Comparison of ENCODE assay signal across 36 cellular contexts in the genomic region with DNA sequence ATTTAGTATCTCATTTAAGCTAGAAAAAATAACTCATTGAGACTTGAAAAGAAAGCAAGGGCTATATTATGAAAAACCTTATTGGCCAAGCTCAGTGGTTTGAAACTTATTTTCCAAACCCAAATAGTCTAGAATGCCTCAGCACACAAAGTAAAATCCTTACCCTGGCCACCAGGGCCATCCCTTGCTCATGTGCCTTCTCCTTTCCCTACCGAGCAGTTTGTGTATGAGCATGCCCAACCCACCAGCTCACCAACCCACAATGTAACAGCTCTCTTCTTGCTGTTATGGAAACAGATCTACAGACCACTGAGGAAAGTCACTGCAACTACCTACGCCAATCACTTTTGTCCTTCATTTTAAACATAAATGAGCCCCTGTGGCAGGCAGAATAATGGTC.
"Had no signal": no experiment of that assay in that cellular context is flagged by ENCODE, and none has a peak within 500 bp of the region (broad histone marks: within the 10 kb centered on the region; RNA-seq: fewer than 3 reads in every experiment).

No MANE protein-coding gene starts in this region.

- H3K4me3 Mint-ChIP-seq: activated CD4-positive, alpha-beta memory T cell treated with anti-CD3 and anti-CD28 coated beads for 36 hours; activated CD4-positive, alpha-beta T cell treated with anti-CD3 and anti-CD28 coated beads for 36 hours; activated CD4-positive, alpha-beta T cell treated with anti-CD3 and anti-CD28 coated beads, Interleukin-2, amount 10 ng/mL, durations not matched to agents 24 days and 14 days; activated CD8-positive, alpha-beta memory T cell treated with anti-CD3 and anti-CD28 coated beads, Interleukin-2, amount 10 ng/mL, durations not matched to agents 7 days and 5 days; activated CD8-positive, alpha-beta T cell treated with anti-CD3 and anti-CD28 coated beads, Interleukin-2, amount 10 ng/mL, durations not matched to agents 7 days and 5 days; activated naive CD4-positive, alpha-beta T cell treated with anti-CD3 and anti-CD28 coated beads for 36 hours; activated naive CD4-positive, alpha-beta T cell treated with anti-CD3 and anti-CD28 coated beads, Interleukin-2, amount 50 U/mL, for 24 hours; activated naive CD8-positive, alpha-beta T cell treated with anti-CD3 and anti-CD28 coated beads, Interleukin-2, amount 10 ng/mL, durations not matched to agents 7 days and 5 days; activated T-helper 1 cell treated with anti-CD3 and anti-CD28 coated beads, Interleukin-12 subunit alpha, Interleukin-12 subunit beta, Interleukin-2, Interleukin-4 antibody, amounts not matched to agents 30 ng/mL and 10 ng/mL and 1 ng/mL, durations not matched to agents 14 hours and 24 hours and 36 hours; brain; dendritic cell treated with granulocyte-macrophage colony-stimulating factor and Interleukin-4, amounts not matched to agents 40 ng/mL and 50 ng/mL, for 4 days; T-helper 1 cell treated with Interleukin-12 subunit alpha and Interleukin-12 subunit beta and Interleukin-4 antibody, amounts not matched to agents 30 μg/mL and 1 μg/mL, for 36 hours had no signal

- H3K79me2 ChIP-seq: hepatocyte had no signal

- H3K36me3 ChIP-seq: ascending aorta, breast epithelium, cardiac muscle cell, esophagus muscularis mucosa, gastrocnemius medialis, heart left ventricle, WERI-Rb-1 had no signal

- H3K4me2 ChIP-seq: hepatocyte had no signal

- H3K4me3 ChIP-seq: ascending aorta, breast epithelium, cardiac muscle cell, coronary artery, dorsolateral prefrontal cortex, esophagus muscularis mucosa, gastrocnemius medialis, heart left ventricle, hepatocyte had no signal

- H3K27ac Mint-ChIP-seq: activated CD4-positive, alpha-beta memory T cell treated with anti-CD3 and anti-CD28 coated beads for 36 hours; activated CD4-positive, alpha-beta T cell treated with anti-CD3 and anti-CD28 coated beads for 36 hours; activated CD4-positive, alpha-beta T cell treated with anti-CD3 and anti-CD28 coated beads, Interleukin-2, amount 10 ng/mL, durations not matched to agents 24 days and 14 days; activated CD8-positive, alpha-beta memory T cell treated with anti-CD3 and anti-CD28 coated beads, Interleukin-2, amount 10 ng/mL, durations not matched to agents 7 days and 5 days; activated CD8-positive, alpha-beta T cell treated with anti-CD3 and anti-CD28 coated beads, Interleukin-2, amount 10 ng/mL, durations not matched to agents 7 days and 5 days; activated naive CD4-positive, alpha-beta T cell treated with anti-CD3 and anti-CD28 coated beads for 36 hours; activated naive CD4-positive, alpha-beta T cell treated with anti-CD3 and anti-CD28 coated beads, Interleukin-2, amount 50 U/mL, for 24 hours; activated naive CD8-positive, alpha-beta T cell treated with anti-CD3 and anti-CD28 coated beads, Interleukin-2, amount 10 ng/mL, durations not matched to agents 7 days and 5 days; activated T-helper 1 cell treated with anti-CD3 and anti-CD28 coated beads, Interleukin-12 subunit alpha, Interleukin-12 subunit beta, Interleukin-2, Interleukin-4 antibody, amounts not matched to agents 30 ng/mL and 10 ng/mL and 1 ng/mL, durations not matched to agents 14 hours and 24 hours and 36 hours; activated T-helper 2 cell treated with anti-CD3 and anti-CD28 coated beads, Interferon-gamma antibody, Interleukin-2, Interleukin-4, amounts not matched to agents 10 μg/mL and 5 μg/mL and 100 μg/mL, durations not matched to agents 14 hours and 24 hours and 36 hours; brain; dendritic cell treated with granulocyte-macrophage colony-stimulating factor and Interleukin-4, amounts not matched to agents 40 ng/mL and 50 ng/mL, for 4 days; T-helper 1 cell treated with Interleukin-12 subunit alpha and Interleukin-12 subunit beta and Interleukin-4 antibody, amounts not matched to agents 30 μg/mL and 1 μg/mL, for 36 hours had no signal

- DNase-seq: activated CD4-positive, alpha-beta memory T cell treated with anti-CD3 and anti-CD28 coated beads for 36 hours; activated CD4-positive, alpha-beta T cell treated with anti-CD3 and anti-CD28 coated beads for 36 hours; activated CD4-positive, alpha-beta T cell treated with anti-CD3 and anti-CD28 coated beads, Interleukin-2, amount 10 ng/mL, durations not matched to agents 24 days and 14 days; activated CD4-positive, CD25-positive, alpha-beta regulatory T cell; activated CD4-positive, CD25-positive, alpha-beta regulatory T cell treated with anti-CD3 and anti-CD28 coated beads, Interleukin-2, amount 50 U/mL, for 72 hours; activated CD8-positive, alpha-beta memory T cell treated with anti-CD3 and anti-CD28 coated beads, Interleukin-2, amount 10 ng/mL, durations not matched to agents 7 days and 5 days; activated CD8-positive, alpha-beta memory T cell treated with anti-CD3 and anti-CD28 coated beads, Interleukin-2, amount 50 U/mL, for 4 hours; activated CD8-positive, alpha-beta T cell treated with anti-CD3 and anti-CD28 coated beads, Interleukin-2, amount 10 ng/mL, durations not matched to agents 7 days and 5 days; activated effector memory CD4-positive, alpha-beta T cell treated with anti-CD3 and anti-CD28 coated beads, Interleukin-2, amount 50 U/mL, for 16 hours; activated naive CD4-positive, alpha-beta T cell treated with anti-CD3 and anti-CD28 coated beads for 36 hours; activated naive CD8-positive, alpha-beta T cell treated with anti-CD3 and anti-CD28 coated beads, Interleukin-2, amount 10 ng/mL, durations not matched to agents 7 days and 5 days; activated T-cell treated with anti-CD3 and anti-CD28 coated beads, Interleukin-2, amount 50 U/mL, for 1 hour; activated T-cell treated with anti-CD3 and anti-CD28 coated beads, Interleukin-2, amount 50 U/mL, for 48 hours; central memory CD4-positive, alpha-beta T cell; cerebellar nuclear complex; dorsolateral prefrontal cortex; effector memory CD4-positive, alpha-beta T cell; erythroblast; foreskin keratinocyte; gastrocnemius medialis; glutamatergic neuron; heart left ventricle; T-helper 9 cell; WERI-Rb-1 had no signal

- H3K27me3 Mint-ChIP-seq: activated CD4-positive, alpha-beta memory T cell treated with anti-CD3 and anti-CD28 coated beads for 36 hours; activated naive CD4-positive, alpha-beta T cell treated with anti-CD3 and anti-CD28 coated beads, Interleukin-2, amount 50 U/mL, for 24 hours; brain; dendritic cell treated with granulocyte-macrophage colony-stimulating factor and Interleukin-4, amounts not matched to agents 40 ng/mL and 50 ng/mL, for 4 days had no signal

- H3K27ac ChIP-seq: ascending aorta, breast epithelium, cardiac muscle cell, coronary artery, dorsolateral prefrontal cortex, esophagus muscularis mucosa, foreskin keratinocyte, gastrocnemius medialis, heart left ventricle, hepatocyte, WERI-Rb-1 had no signal

- H3K9me3 ChIP-seq: breast epithelium, esophagus muscularis mucosa, gastrocnemius medialis had no signal

- H3K36me3 Mint-ChIP-seq: activated CD4-positive, alpha-beta memory T cell treated with anti-CD3 and anti-CD28 coated beads for 36 hours; activated naive CD4-positive, alpha-beta T cell treated with anti-CD3 and anti-CD28 coated beads, Interleukin-2, amount 50 U/mL, for 24 hours; activated naive CD8-positive, alpha-beta T cell treated with anti-CD3 and anti-CD28 coated beads, Interleukin-2, amount 10 ng/mL, durations not matched to agents 7 days and 5 days; brain had no signal

- ATAC-seq: activated CD4-positive, alpha-beta T cell treated with anti-CD3 and anti-CD28 coated beads for 36 hours; activated CD8-positive, alpha-beta memory T cell treated with anti-CD3 and anti-CD28 coated beads, Interleukin-2, amount 10 ng/mL, durations not matched to agents 7 days and 5 days; activated CD8-positive, alpha-beta T cell treated with anti-CD3 and anti-CD28 coated beads, Interleukin-2, amount 10 ng/mL, durations not matched to agents 7 days and 5 days; foreskin keratinocyte; gastrocnemius medialis; heart left ventricle had no signal

- H3K9me3 Mint-ChIP-seq: activated naive CD4-positive, alpha-beta T cell treated with anti-CD3 and anti-CD28 coated beads for 36 hours; activated naive CD4-positive, alpha-beta T cell treated with anti-CD3 and anti-CD28 coated beads, Interleukin-2, amount 50 U/mL, for 24 hours; dendritic cell treated with granulocyte-macrophage colony-stimulating factor and Interleukin-4, amounts not matched to agents 40 ng/mL and 50 ng/mL, for 4 days had no signal

- H3K4me1 Mint-ChIP-seq: activated CD4-positive, alpha-beta T cell treated with anti-CD3 and anti-CD28 coated beads for 36 hours; activated CD4-positive, alpha-beta T cell treated with anti-CD3 and anti-CD28 coated beads, Interleukin-2, amount 10 ng/mL, durations not matched to agents 24 days and 14 days; activated CD8-positive, alpha-beta memory T cell treated with anti-CD3 and anti-CD28 coated beads, Interleukin-2, amount 10 ng/mL, durations not matched to agents 7 days and 5 days; activated naive CD4-positive, alpha-beta T cell treated with anti-CD3 and anti-CD28 coated beads, Interleukin-2, amount 50 U/mL, for 24 hours; activated naive CD8-positive, alpha-beta T cell treated with anti-CD3 and anti-CD28 coated beads, Interleukin-2, amount 10 ng/mL, durations not matched to agents 7 days and 5 days; brain had no signal

- H3K4me1 ChIP-seq: breast epithelium, esophagus muscularis mucosa, foreskin keratinocyte, gastrocnemius medialis had no signal

- H3K27me3 ChIP-seq: ascending aorta, breast epithelium, cardiac muscle cell, dorsolateral prefrontal cortex, esophagus muscularis mucosa, foreskin keratinocyte, gastrocnemius medialis, heart left ventricle, hepatocyte had no signal

- H2AFZ ChIP-seq: hepatocyte had no signal
